In genomic region chr19:46299695-46300094, GRCh38 we compare ENCODE assay signal across 12 cellular contexts. TPM values are rescaled to one million over a fixed set of nuclear protein-coding genes. Genes with fewer than 3 reads are reported as not detected.
DNase-seq lines count a peak whose midpoint lies in the region; ATAC-seq and TF ChIP-seq lines count a peak whose summit lies in the region.
"Had no signal": no experiment of that assay in that cellular context is flagged by ENCODE, and none has a peak within 500 bp of the region (broad histone marks: within the 10 kb centered on the region; RNA-seq: fewer than 3 reads in every experiment).

No MANE protein-coding gene starts in this region.

- intact Hi-C loops in sigmoid colon (cut with DNase I): loop anchor here (2.0 to 5.0 kb wide), 2 partner anchors 47 to 1552 kb away; partner anchors contain the start of genes BCL3 and PPP5C
- intact Hi-C loops in CD14-positive monocyte (cut with micrococcal nuclease): no loop called here

- H3K4me3 Mint-ChIP-seq in CD14-positive monocyte: no peak overlapping the region

- H3K9me3 ChIP-seq in iPS-20b (ENCODE audit: insufficient read depth, low read depth, low read length) (no peaks in the 10 kb centered on the region), sigmoid colon (no peaks in the 10 kb centered on the region)

- H3K36me3 ChIP-seq in ACC112 (ENCODE audit: insufficient read depth, low read length) (no peaks in the 10 kb centered on the region), iPS-20b (ENCODE audit: insufficient read depth, low read depth, low read length) (peaks cover 4% of the 10 kb centered on the region; the same call in 1 of the 2 replicates), sigmoid colon (peaks cover 5 to 16% (median 12%) of the 10 kb centered on the region in 4 donors)
- H3K36me3 ChIP-seq: BLaER1 had no signal

- peaks cover 7% of the 10 kb centered on the region for H3K79me2 ChIP-seq in ACC112 (ENCODE audit: control insufficient read depth, insufficient read depth, low read length, unreplicated experiment)

- peaks cover 6 to 12% (median 9%) of the 10 kb centered on the region in 7 donors for H3K9me3 Mint-ChIP-seq in CD14-positive monocyte

- H3K4me1 ChIP-seq in ACC112 (ENCODE audit: control insufficient read depth, insufficient read depth, low read length, unreplicated experiment) (peaks cover 38% of the 10 kb centered on the region), iPS-20b (ENCODE audit: insufficient read depth, low read length) (peaks cover 23% of the 10 kb centered on the region), sigmoid colon (peaks cover 0 to 76% (median 64%) of the 10 kb centered on the region in 4 donors)

- peak overlapping the region; percentile 4; the same call in 1 of the 2 replicates for H3K27ac ChIP-seq in ACC112 (ENCODE audit: low read depth, low read length)
- H3K27ac ChIP-seq in iPS-20b (ENCODE audit: low read length): peak overlapping the region; percentile 49
- peak overlapping the region; percentile 87 to 97 (median 91) for H3K27ac ChIP-seq in sigmoid colon
- H3K27ac ChIP-seq: BLaER1, PC-9 had no signal

- WGBS in sigmoid colon, 2 donors: 50 to 73% methylated on average over 7 of the region's 7 CpGs

- no peak overlapping the region for H2AFZ ChIP-seq in ACC112 (ENCODE audit: low read length, unreplicated experiment)
- H2AFZ ChIP-seq: PC-9 had no signal

- TF ChIP-seq CTCF in sigmoid colon (IDR thresholded peaks at IDR 0.05) (no peak), CD14-positive monocyte (IDR thresholded peaks at IDR 0.05) (no peak)

- no peak overlapping the region for H3K27ac Mint-ChIP-seq in CD14-positive monocyte

- peak overlapping the region; percentile 79; the same call in 1 of the 2 replicates for H3K9ac ChIP-seq in iPS-20b (ENCODE audit: low read depth, low read length)
- H3K9ac ChIP-seq: BLaER1 had no signal

- TF ChIP-seq POLR2A in sigmoid colon (IDR thresholded peaks at IDR 0.05): no peak

- H3K4me3 ChIP-seq in ACC112 (ENCODE audit: low read depth, low read length): peak overlapping the region; percentile 40; the same call in 1 of the 2 replicates
- H3K4me3 ChIP-seq in iPS-20b (ENCODE audit: low read length): no peak overlapping the region
- H3K4me3 ChIP-seq in sigmoid colon: peak overlapping the region; percentile 58 to 70 (median 65)
- H3K4me3 ChIP-seq: BLaER1, K562, PC-9 had no signal

- H3K36me3 Mint-ChIP-seq in CD14-positive monocyte: no peaks in the 10 kb centered on the region

- peaks cover 27 to 60% (median 45%) of the 10 kb centered on the region in 3 donors for H3K27me3 Mint-ChIP-seq in CD14-positive monocyte (ENCODE audit: low read depth in 3 of 3)

- H3K4me1 Mint-ChIP-seq in CD14-positive monocyte: peaks cover 14% of the 10 kb centered on the region

- TF ChIP-seq EP300 in sigmoid colon (IDR thresholded peaks at IDR 0.05): no peak

- no peaks in the 10 kb centered on the region for H3K27me3 ChIP-seq in ACC112 (ENCODE audit: insufficient read depth, low read length)
- H3K27me3 ChIP-seq in iPS-20b (ENCODE audit: insufficient read depth, low read length): peaks cover 8% of the 10 kb centered on the region; the same call in 1 of the 2 replicates
- no peaks in the 10 kb centered on the region for H3K27me3 ChIP-seq in sigmoid colon
- H3K27me3 ChIP-seq: BLaER1 had no signal

- peak; percentile 31 for DNase-seq in astrocyte of the hippocampus (ENCODE audit: low read depth, low spot score)
- no peak for DNase-seq in sigmoid colon
- no peak for DNase-seq in NCI-H2196 (lab: John Stamatoyannopoulos, UW; ENCODE audit: unreplicated experiment)
- DNase-seq in AG08395 (ENCODE audit: low spot score): no peak
- DNase-seq in CD14-positive monocyte (ENCODE audit: low spot score): no peak
- DNase-seq: stimulated activated CD4-positive, alpha-beta T cell treated with anti-CD3 and anti-CD28 coated beads, Interleukin-15, amount 100 ng/mL, for 24 hours had no signal

- ATAC-seq in GM19463 (IDR thresholded peaks at IDR 0.05; ENCODE audit: unreplicated experiment): no peak
- ATAC-seq: K562 had no signal

RNA-seq across cellular contexts. Expression of gene HIF3A, which starts 2.9 kb away (rescaled TPM):
- 100 to 1,000 TPM in 2 of 4 donors, 10 to 100 TPM in 2; 63.0 to 310 (median 121) TPM for total RNA-seq in sigmoid colon
- polyA plus RNA-seq in sigmoid colon (10 to 100 TPM in 1 of 3 donors, 1 to 10 TPM in 2; 1.8 to 26.6 (median 7.2) TPM), CD14-positive monocyte (not detected)
- total RNA-seq: PC-9 had no signal
- polyA plus RNA-seq: K562 had no signal

RNA-seq across cellular contexts. Expression of gene PPP5C, which starts 47.2 kb away (rescaled TPM):
- total RNA-seq in sigmoid colon: 10 to 100 TPM; 37.1 to 61.5 (median 46.5) TPM
- 10 to 100 TPM; 27.6 to 62.3 (median 37.7) TPM for polyA plus RNA-seq in sigmoid colon
- 10 to 100 TPM in 1 of 2 donors, 1 to 10 TPM in 1; 9.9 to 12.6 TPM for polyA plus RNA-seq in CD14-positive monocyte

Comparison
In these comparisons a context has a peak if more than half of its experiments do, and no peak if none do; other contexts are left out.
1. H3K27ac ChIP-seq: peak in every context shown above with its lines; median percentile 91 in sigmoid colon; 49 in iPS-20b; 4 in ACC112.